16 cellular contexts compared by ENCODE assay signal in genomic region chr4:85393201-85393600, GRCh38.
DNase-seq lines count a peak whose midpoint lies in the region; ATAC-seq and TF ChIP-seq lines count a peak whose summit lies in the region.
"Had no signal": no experiment of that assay in that cellular context is flagged by ENCODE, and none has a peak within 500 bp of the region (broad histone marks: within the 10 kb centered on the region; RNA-seq: fewer than 3 reads in every experiment).

No MANE protein-coding gene starts in this region.

- H3K4me1 Mint-ChIP-seq in Calu3 (ENCODE audit: low read depth, unreplicated experiment) (no peaks in the 10 kb centered on the region), glutamatergic neuron (ENCODE audit: low read depth, unreplicated experiment) (peaks cover 13% of the 10 kb centered on the region)
- H3K4me1 Mint-ChIP-seq: neural crest cell had no signal

- DNase-seq in SIG-M5 treated with dmso at 0.1 percent for 504 hours (lab: John Stamatoyannopoulos, UW; ENCODE audit: unreplicated experiment): no peak
- no peak for DNase-seq in Calu3
- DNase-seq in medulla oblongata (ENCODE audit: extremely low spot score): no peak
- DNase-seq in glutamatergic neuron: no peak
- DNase-seq: activated CD4-positive, alpha-beta T cell treated with anti-CD3 and anti-CD28 coated beads, Interleukin-2, amount 50 U/mL, for 4 hours; DMS53; HCEC 1CT; NCI-H510A; sigmoid colon had no signal

- H3K36me3 Mint-ChIP-seq in Calu3 (ENCODE audit: insufficient read depth, unreplicated experiment) (no peaks in the 10 kb centered on the region), glutamatergic neuron (ENCODE audit: unreplicated experiment) (no peaks in the 10 kb centered on the region)

- intact Hi-C loops in Calu3 (cut with micrococcal nuclease; ENCODE audit: unreplicated experiment): no loop called here

- no TSS peak for BruUV-seq in Calu3 (replicated peaks; lab: Mats Ljungman, UMichigan)

- H3K9me3 Mint-ChIP-seq in Calu3 (ENCODE audit: low read depth, unreplicated experiment) (no peaks in the 10 kb centered on the region), glutamatergic neuron (ENCODE audit: unreplicated experiment) (no peaks in the 10 kb centered on the region)
- H3K9me3 Mint-ChIP-seq: activated T-helper 2 cell treated with anti-CD3 and anti-CD28 coated beads, Interferon-gamma antibody, Interleukin-2, Interleukin-4, amounts not matched to agents 10 μg/mL and 5 μg/mL and 100 μg/mL, durations not matched to agents 14 hours and 24 hours and 36 hours; neural crest cell had no signal

- no peak overlapping the region for H3K27ac Mint-ChIP-seq in Calu3 (ENCODE audit: unreplicated experiment)
- H3K27ac Mint-ChIP-seq in glutamatergic neuron (ENCODE audit: unreplicated experiment): no peak overlapping the region
- H3K27ac Mint-ChIP-seq: activated T-helper 2 cell treated with anti-CD3 and anti-CD28 coated beads, Interferon-gamma antibody, Interleukin-2, Interleukin-4, amounts not matched to agents 10 μg/mL and 5 μg/mL and 100 μg/mL, durations not matched to agents 14 hours and 24 hours and 36 hours; stimulated activated naive CD8-positive, alpha-beta T cell treated with anti-CD3 and anti-CD28 coated beads, Interleukin-15, Interleukin-2, amounts not matched to agents 100 ng/mL and 50 ng/mL, for 24 hours had no signal

- ATAC-seq in GM18508 (IDR thresholded peaks at IDR 0.05; ENCODE audit: insufficient read depth, unreplicated experiment): peak; percentile 47
- ATAC-seq in GM21381 (IDR thresholded peaks at IDR 0.05; ENCODE audit: unreplicated experiment): peak; percentile 55
- ATAC-seq in HG02938 (IDR thresholded peaks at IDR 0.05; ENCODE audit: unreplicated experiment): peak; percentile 51
- peak; percentile 44 for ATAC-seq in HG03520 (IDR thresholded peaks at IDR 0.05; ENCODE audit: unreplicated experiment)

- H3K27me3 Mint-ChIP-seq in Calu3 (ENCODE audit: unreplicated experiment) (no peaks in the 10 kb centered on the region), glutamatergic neuron (ENCODE audit: unreplicated experiment) (no peaks in the 10 kb centered on the region)
- H3K27me3 Mint-ChIP-seq: stimulated activated naive CD8-positive, alpha-beta T cell treated with anti-CD3 and anti-CD28 coated beads, Interleukin-15, Interleukin-2, amounts not matched to agents 100 ng/mL and 50 ng/mL, for 24 hours had no signal

- TF ChIP-seq CTCF in Calu3 (IDR thresholded peaks at IDR 0.05; ENCODE audit: unreplicated experiment): no peak
- TF ChIP-seq CTCF in glutamatergic neuron (IDR thresholded peaks at IDR 0.05; ENCODE audit: partially characterized antibody, unreplicated experiment): no peak

- H3K4me3 Mint-ChIP-seq in Calu3 (ENCODE audit: low read depth, unreplicated experiment) (no peak overlapping the region), glutamatergic neuron (ENCODE audit: unreplicated experiment) (no peak overlapping the region)
- H3K4me3 Mint-ChIP-seq: neural crest cell; stimulated activated naive CD8-positive, alpha-beta T cell treated with anti-CD3 and anti-CD28 coated beads, Interleukin-15, Interleukin-2, amounts not matched to agents 100 ng/mL and 50 ng/mL, for 24 hours had no signal

- CTCF ChIA-PET in Calu3 (lab: Charles Lee): no interaction called here
